Comparison of ENCODE assay signal across 9 cellular contexts in genomic region chr20:37295595-37295994, GRCh38. TPM values are rescaled to one million over a fixed set of nuclear protein-coding genes. Genes with fewer than 3 reads are reported as not detected.
DNase-seq lines count a peak whose midpoint lies in the region; ATAC-seq and TF ChIP-seq lines count a peak whose summit lies in the region.
"Had no signal": no experiment of that assay in that cellular context is flagged by ENCODE, and none has a peak within 500 bp of the region (broad histone marks: within the 10 kb centered on the region; RNA-seq: fewer than 3 reads in every experiment).

No MANE protein-coding gene starts in this region.

- TF ChIP-seq CTCF in activated CD8-positive, alpha-beta T cell treated with anti-CD3 and anti-CD28 coated beads for 36 hours (IDR thresholded peaks at IDR 0.05): no peak

- H3K4me1 ChIP-seq in BLaER1 treated with 17β-estradiol and CSF1 and Interleukin-3, amounts not matched to agents 10 nM and 100 nM: peaks cover 25 to 79% (median 45%) of the 10 kb centered on the region in 10 experiments
- H3K4me1 ChIP-seq in muscle layer of duodenum (ENCODE audit: control insufficient read depth in 1 of 2, insufficient read depth in 2 of 2, low read length in 2 of 2): peaks cover 31 to 53% of the 10 kb centered on the region in 2 donors
- H3K4me1 ChIP-seq in effector memory CD4-positive, alpha-beta T cell (ENCODE audit: control insufficient read depth, insufficient read depth, low read length, poor library complexity, severe bottlenecking): no peaks in the 10 kb centered on the region

- peaks cover 46% of the 10 kb centered on the region for H3K4me1 Mint-ChIP-seq in activated T-helper 17 cell treated with anti-CD3 and anti-CD28 coated beads, Interleukin-2, amount 50 U/mL, for 72 hours
- peaks cover 48% of the 10 kb centered on the region for H3K4me1 Mint-ChIP-seq in activated CD8-positive, alpha-beta T cell treated with anti-CD3 and anti-CD28 coated beads for 36 hours (ENCODE audit: low read depth)

- H3K27me3 ChIP-seq in BLaER1 treated with 17β-estradiol and CSF1 and Interleukin-3, amounts not matched to agents 10 nM and 100 nM: no peaks in the 10 kb centered on the region
- no peaks in the 10 kb centered on the region for H3K27me3 ChIP-seq in muscle layer of duodenum (ENCODE audit: low read depth, low read length)
- H3K27me3 ChIP-seq in effector memory CD4-positive, alpha-beta T cell (replicated peaks; ENCODE audit: control insufficient read depth, insufficient read depth, low read length, poor library complexity, severe bottlenecking): no peaks in the 10 kb centered on the region

- ATAC-seq in activated T-helper 17 cell treated with anti-CD3 and anti-CD28 coated beads, Interleukin-2, amount 50 U/mL, for 72 hours (replicated peaks): no peak
- ATAC-seq in left lobe of liver (no peak), HG03175 (IDR thresholded peaks at IDR 0.05; ENCODE audit: unreplicated experiment) (no peak)
- no peak for ATAC-seq in activated CD8-positive, alpha-beta T cell treated with anti-CD3 and anti-CD28 coated beads for 36 hours

- H3K9ac ChIP-seq in BLaER1 treated with 17β-estradiol and CSF1 and Interleukin-3, amounts not matched to agents 10 nM and 100 nM: no peak overlapping the region

- H4K20me1 ChIP-seq in BLaER1 treated with 17β-estradiol and CSF1 and Interleukin-3, amounts not matched to agents 10 nM and 100 nM: peaks cover 9 to 65% (median 48%) of the 10 kb centered on the region in 11 experiments; a peak in 18 of 22 replicates

- H3K27ac Mint-ChIP-seq in activated T-helper 17 cell treated with anti-CD3 and anti-CD28 coated beads, Interleukin-2, amount 50 U/mL, for 72 hours: peak overlapping the region; percentile 26
- no peak overlapping the region for H3K27ac Mint-ChIP-seq in activated CD8-positive, alpha-beta T cell treated with anti-CD3 and anti-CD28 coated beads for 36 hours

- peak; percentile 97 for DNase-seq in NCI-H146 (lab: John Stamatoyannopoulos, UW)
- DNase-seq in left lobe of liver (ENCODE audit: low spot score): no peak
- DNase-seq in effector memory CD4-positive, alpha-beta T cell: no peak
- DNase-seq in activated CD8-positive, alpha-beta T cell treated with anti-CD3 and anti-CD28 coated beads for 36 hours: no peak

- H3K36me3 Mint-ChIP-seq in activated T-helper 17 cell treated with anti-CD3 and anti-CD28 coated beads, Interleukin-2, amount 50 U/mL, for 72 hours (ENCODE audit: low read depth): peaks cover 59% of the 10 kb centered on the region
- peaks cover 41% of the 10 kb centered on the region for H3K36me3 Mint-ChIP-seq in activated CD8-positive, alpha-beta T cell treated with anti-CD3 and anti-CD28 coated beads for 36 hours (ENCODE audit: low read depth)

- peaks cover 0 to 26% (median 23%) of the 10 kb centered on the region in 11 experiments; a peak in 18 of 22 replicates for H3K9me3 ChIP-seq in BLaER1 treated with 17β-estradiol and CSF1 and Interleukin-3, amounts not matched to agents 10 nM and 100 nM (replicated peaks in 1 of 11)
- no peaks in the 10 kb centered on the region for H3K9me3 ChIP-seq in muscle layer of duodenum (ENCODE audit: control insufficient read depth in 1 of 2, low read length in 2 of 2)
- H3K9me3 ChIP-seq in effector memory CD4-positive, alpha-beta T cell (ENCODE audit: control insufficient read depth, low read length): no peaks in the 10 kb centered on the region

- CTCF ChIA-PET in activated CD8-positive, alpha-beta T cell treated with anti-CD3 and anti-CD28 coated beads for 36 hours (lab: Charles Lee): no interaction called here

- intact Hi-C loops in activated CD8-positive, alpha-beta T cell treated with anti-CD3 and anti-CD28 coated beads for 36 hours (cut with micrococcal nuclease): no loop called here

- H3K4me3 ChIP-seq in BLaER1 treated with 17β-estradiol and CSF1 and Interleukin-3, amounts not matched to agents 10 nM and 100 nM: no peak overlapping the region
- no peak overlapping the region for H3K4me3 ChIP-seq in muscle layer of duodenum (ENCODE audit: low read depth in 1 of 2, low read length in 2 of 2)
- no peak overlapping the region for H3K4me3 ChIP-seq in effector memory CD4-positive, alpha-beta T cell (ENCODE audit: insufficient read depth, low read depth, low read length, poor library complexity, severe bottlenecking)

- no peak overlapping the region for H3K4me3 Mint-ChIP-seq in activated T-helper 17 cell treated with anti-CD3 and anti-CD28 coated beads, Interleukin-2, amount 50 U/mL, for 72 hours
- no peak overlapping the region for H3K4me3 Mint-ChIP-seq in activated CD8-positive, alpha-beta T cell treated with anti-CD3 and anti-CD28 coated beads for 36 hours

- no peaks in the 10 kb centered on the region for H3K9me3 Mint-ChIP-seq in activated T-helper 17 cell treated with anti-CD3 and anti-CD28 coated beads, Interleukin-2, amount 50 U/mL, for 72 hours
- peaks cover 5% of the 10 kb centered on the region for H3K9me3 Mint-ChIP-seq in activated CD8-positive, alpha-beta T cell treated with anti-CD3 and anti-CD28 coated beads for 36 hours

- H3K27ac ChIP-seq in BLaER1 treated with 17β-estradiol and CSF1 and Interleukin-3, amounts not matched to agents 10 nM and 100 nM: peak overlapping the region in 3 of 11 experiments; percentile 24 to 78 (median 56); a peak in 5 of 22 replicates
- H3K27ac ChIP-seq in muscle layer of duodenum (ENCODE audit: low read length): peak overlapping the region; percentile 88
- no peak overlapping the region for H3K27ac ChIP-seq in effector memory CD4-positive, alpha-beta T cell (ENCODE audit: insufficient read depth, low read length, poor library complexity, severe bottlenecking)

- POLR2A ChIA-PET in activated CD8-positive, alpha-beta T cell treated with anti-CD3 and anti-CD28 coated beads for 36 hours (lab: Charles Lee): no interaction called here

- peaks cover 34 to 73% (median 65%) of the 10 kb centered on the region in 11 experiments for H3K36me3 ChIP-seq in BLaER1 treated with 17β-estradiol and CSF1 and Interleukin-3, amounts not matched to agents 10 nM and 100 nM
- peaks cover 0 to 2% of the 10 kb centered on the region in 2 donors for H3K36me3 ChIP-seq in muscle layer of duodenum (ENCODE audit: control insufficient read depth in 1 of 2, insufficient read depth in 2 of 2, low read length in 2 of 2)
- peaks cover 4% of the 10 kb centered on the region for H3K36me3 ChIP-seq in effector memory CD4-positive, alpha-beta T cell (ENCODE audit: control insufficient read depth, insufficient read depth, low read length)

- H3K27me3 Mint-ChIP-seq in activated T-helper 17 cell treated with anti-CD3 and anti-CD28 coated beads, Interleukin-2, amount 50 U/mL, for 72 hours: no peaks in the 10 kb centered on the region
- no peaks in the 10 kb centered on the region for H3K27me3 Mint-ChIP-seq in activated CD8-positive, alpha-beta T cell treated with anti-CD3 and anti-CD28 coated beads for 36 hours
- H3K27me3 Mint-ChIP-seq: B cell had no signal

- peak overlapping the region; percentile 2 to 100 (median 31); a peak in 18 of 22 replicates for H3K4me2 ChIP-seq in BLaER1 treated with 17β-estradiol and CSF1 and Interleukin-3, amounts not matched to agents 10 nM and 100 nM

RNA-seq across cellular contexts. Expression of gene MANBAL, which starts 6.1 kb away (rescaled TPM):
- 10 to 100 TPM; 10.5 to 14.0 TPM for total RNA-seq in activated T-helper 17 cell treated with anti-CD3 and anti-CD28 coated beads, Interleukin-2, amount 50 U/mL, for 72 hours
- 12.3 TPM for total RNA-seq in left lobe of liver
- total RNA-seq in activated CD8-positive, alpha-beta T cell treated with anti-CD3 and anti-CD28 coated beads for 36 hours: 10 to 100 TPM; 11.1 to 12.1 TPM

RNA-seq across cellular contexts. Expression of gene GHRH, which starts 34.0 kb away (rescaled TPM):
- not detected for total RNA-seq in activated T-helper 17 cell treated with anti-CD3 and anti-CD28 coated beads, Interleukin-2, amount 50 U/mL, for 72 hours
- total RNA-seq in left lobe of liver: not detected
- total RNA-seq in activated CD8-positive, alpha-beta T cell treated with anti-CD3 and anti-CD28 coated beads for 36 hours: not detected
- total RNA-seq: B cell had no signal

RNA-seq across cellular contexts. Expression of gene SRC, which starts 50.3 kb away (rescaled TPM):
- 1 to 10 TPM; 5.1 to 6.4 TPM for total RNA-seq in activated T-helper 17 cell treated with anti-CD3 and anti-CD28 coated beads, Interleukin-2, amount 50 U/mL, for 72 hours
- total RNA-seq in left lobe of liver: 9.6 TPM
- total RNA-seq in activated CD8-positive, alpha-beta T cell treated with anti-CD3 and anti-CD28 coated beads for 36 hours: 1 to 10 TPM in 1 of 2 experiments, under 1 TPM in 1; 0.88 to 2.4 TPM
